ENCODE assay signal across 20 cellular contexts in the genomic region with DNA sequence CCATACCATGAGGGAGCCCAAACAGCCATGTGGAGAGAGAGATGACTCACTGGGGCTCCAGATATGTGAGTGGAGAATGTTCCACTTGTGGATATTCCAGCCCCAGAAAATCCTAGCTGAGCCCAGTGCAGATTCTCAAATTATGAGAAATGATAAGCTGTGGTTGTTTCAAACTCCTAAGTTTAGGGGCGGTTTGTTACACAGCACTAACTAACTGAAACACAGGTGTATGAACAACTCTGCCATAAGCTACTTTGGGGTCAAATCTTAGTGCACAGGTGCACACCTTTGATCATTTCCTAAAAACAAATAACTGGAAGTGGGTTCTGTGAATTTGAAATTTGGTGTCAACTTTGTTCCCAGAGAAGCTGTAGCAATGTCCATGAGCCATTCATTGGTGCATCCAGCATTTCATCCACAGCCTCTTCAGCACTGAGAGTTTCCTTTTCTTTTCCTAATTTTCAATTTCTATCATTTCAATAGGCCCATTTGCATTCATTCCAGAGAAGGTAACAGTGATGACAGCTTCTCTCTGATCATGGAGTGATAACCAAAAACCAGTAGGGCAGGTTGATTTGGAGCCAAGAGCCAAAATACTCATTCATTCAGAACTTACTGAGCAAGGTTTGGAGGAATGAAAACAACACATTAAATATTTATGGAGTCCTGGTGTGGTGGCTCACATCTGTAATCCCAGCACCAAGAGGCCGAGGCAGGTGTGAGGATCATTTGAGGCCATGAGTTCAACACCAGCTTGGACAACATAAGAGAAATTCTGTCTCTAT. TPM values are rescaled to one million over a fixed set of nuclear protein-coding genes. Genes with fewer than 3 reads are reported as not detected.
DNase-seq lines count a peak whose midpoint lies in the region; ATAC-seq, FAIRE-seq and TF ChIP-seq lines count a peak whose summit lies in the region.
"Had no signal": no experiment of that assay in that cellular context is flagged by ENCODE, and none has a peak within 500 bp of the region (broad histone marks: within the 10 kb centered on the region; RNA-seq: fewer than 3 reads in every experiment).

No MANE protein-coding gene starts in this region.

- H2AFZ ChIP-seq in K562 (ENCODE audit: low read depth, low read length) (no peak overlapping the region), trophoblast cell (ENCODE audit: insufficient read depth, low read length, poor library complexity) (no peak overlapping the region)
- H2AFZ ChIP-seq: GM23248 had no signal

- TF ChIP-seq CTCF in LNCaP clone FGC (IDR thresholded peaks at IDR 0.05; ENCODE audit: control insufficient read depth, extremely low read depth, insufficient read depth) (no peak), K562 (IDR thresholded peaks at IDR 0.05 in 2 of 3, conservative IDR thresholded peaks at IDR 0.05 in 1 of 3; ENCODE audit: insufficient read depth in 2 of 3, low read depth in 1 of 3, low read length in 3 of 3) (no peak)

- no peak overlapping the region for H3K4me3 ChIP-seq in LNCaP clone FGC (ENCODE audit: low read depth, low read length)
- H3K4me3 ChIP-seq in K562: no peak overlapping the region
- no peak overlapping the region for H3K4me3 ChIP-seq in trophoblast cell (ENCODE audit: low read depth, low read length)
- H3K4me3 ChIP-seq: A549, GM23248 had no signal

- H3K4ac ChIP-seq in trophoblast cell (ENCODE audit: low read depth, low read length): no peak overlapping the region

- WGBS in K562 (ENCODE audit: insufficient coverage, low coverage, missing lambda C conversion rate): 4% methylated on average over 2 of the region's 2 CpGs
- whole genome bisulfite sequencing in trophoblast cell (ENCODE audit: extremely low coverage, insufficient coverage, insufficient read length): no CpG with 5 or more reads among the region's 2 CpGs

- H3K27me3 ChIP-seq in K562 (ENCODE audit: control insufficient read depth in 2 of 2, insufficient read depth in 2 of 2, low read length in 2 of 2) (peaks cover 7 to 12% of the 10 kb centered on the region in 2 experiments), trophoblast cell (ENCODE audit: insufficient read depth, low read length) (no peaks in the 10 kb centered on the region)

- no peak overlapping the region for H2BK12ac ChIP-seq in trophoblast cell (ENCODE audit: low read length)

- no peak overlapping the region for H3K18ac ChIP-seq in trophoblast cell (ENCODE audit: low read length)

- no peaks in the 10 kb centered on the region for H3K36me3 ChIP-seq in K562 (ENCODE audit: control insufficient read depth, insufficient read depth, low read length)
- no peaks in the 10 kb centered on the region for H3K36me3 ChIP-seq in trophoblast cell (ENCODE audit: control insufficient read depth in 1 of 2, insufficient read depth in 2 of 2, low read length in 2 of 2)
- H3K36me3 ChIP-seq: BE2C had no signal

- TF ChIP-seq EP300 in K562 (IDR thresholded peaks at IDR 0.05; ENCODE audit: low read length): no peak

- H3K79me1 ChIP-seq in trophoblast cell (ENCODE audit: low read length): no peaks in the 10 kb centered on the region

- TF ChIP-seq RAD21 in K562 (CRISPR knock-in tag; conservative IDR thresholded peaks at IDR 0.05 in 1 of 2, IDR thresholded peaks at IDR 0.05 in 1 of 2): no peak

- H3K9me1 ChIP-seq in K562 (ENCODE audit: control insufficient read depth, insufficient read depth, low read length): no peaks in the 10 kb centered on the region

- BruUV-seq in K562 (replicated peaks; lab: Mats Ljungman, UMichigan): no TSS peak

- H3K9me3 ChIP-seq in K562 (replicated peaks; ENCODE audit: control insufficient read depth, insufficient read depth, low read depth, low read length): peaks cover 4% of the 10 kb centered on the region; the same call in 1 of the 2 replicates
- H3K9me3 ChIP-seq in trophoblast cell (ENCODE audit: insufficient read depth, low read depth, low read length): peaks cover 2% of the 10 kb centered on the region
- H3K9me3 ChIP-seq: A549, BE2C had no signal

- no peak for TF ChIP-seq POLR2A in K562 (conservative IDR thresholded peaks at IDR 0.05)

- no peak overlapping the region for H4K91ac ChIP-seq in trophoblast cell (ENCODE audit: low read depth, low read length)

- no peak overlapping the region for H2AK5ac ChIP-seq in trophoblast cell (ENCODE audit: low read length)

- no peak overlapping the region for H3K14ac ChIP-seq in trophoblast cell (ENCODE audit: low read length)

- no peak overlapping the region for H3K4me3 Mint-ChIP-seq in activated T-helper 17 cell treated with anti-CD3 and anti-CD28 coated beads, Interleukin-2, amount 50 U/mL, for 72 hours
- H3K4me3 Mint-ChIP-seq: CD14-positive monocyte; CD8-positive, alpha-beta T cell had no signal

- H3K27me3 Mint-ChIP-seq in activated T-helper 17 cell treated with anti-CD3 and anti-CD28 coated beads, Interleukin-2, amount 50 U/mL, for 72 hours: no peaks in the 10 kb centered on the region

- intact Hi-C loops in K562 (cut with micrococcal nuclease): no loop called here

- H3K27ac ChIP-seq in K562 (ENCODE audit: extremely low read depth, low read depth, low read length) (no peak overlapping the region), trophoblast cell (ENCODE audit: low read depth, low read length) (no peak overlapping the region)
- H3K27ac ChIP-seq: A549, GM23248 had no signal

- H3K4me2 ChIP-seq in K562 (ENCODE audit: insufficient read depth, low read length) (no peak overlapping the region), trophoblast cell (ENCODE audit: low read length) (no peak overlapping the region)
- H3K4me2 ChIP-seq: A549 had no signal

- POLR2A ChIA-PET in K562 (lab: Yijun Ruan, JAX): interaction anchor here (0.8 to 1.8 kb wide), 3 partner anchors 12 to 35 kb away, joined by 3 read pairs; no protein-coding TSS in a partner anchor

- H3K4me1 ChIP-seq in K562 (replicated peaks in 1 of 2; ENCODE audit: control insufficient read depth in 2 of 2, insufficient read depth in 2 of 2, low read length in 2 of 2): peaks cover 0 to 4% of the 10 kb centered on the region in 2 experiments; a peak in 2 of 5 replicates
- H3K4me1 ChIP-seq in trophoblast cell (ENCODE audit: control insufficient read depth in 1 of 2, insufficient read depth in 2 of 2, low read length in 2 of 2): no peaks in the 10 kb centered on the region
- H3K4me1 ChIP-seq: BE2C had no signal

- H3K23ac ChIP-seq in trophoblast cell (ENCODE audit: low read length): no peak overlapping the region

- no peak overlapping the region for H3K27ac Mint-ChIP-seq in activated T-helper 17 cell treated with anti-CD3 and anti-CD28 coated beads, Interleukin-2, amount 50 U/mL, for 72 hours
- H3K27ac Mint-ChIP-seq: CD14-positive monocyte; CD8-positive, alpha-beta T cell had no signal

- FAIRE-seq in K562 (lab: Jason Lieb, UNC): peak; percentile 26
- FAIRE-seq: A549, D721Med, H54 had no signal

- CTCF ChIA-PET in K562 (lab: Yijun Ruan, JAX; ENCODE audit: low intra/inter-chr PET ratio): no interaction called here

- H3K79me2 ChIP-seq in K562 (ENCODE audit: control insufficient read depth, insufficient read depth, low read length) (no peaks in the 10 kb centered on the region), trophoblast cell (ENCODE audit: control insufficient read depth, insufficient read depth, low read length, poor library complexity) (no peaks in the 10 kb centered on the region)

- H3K36me3 Mint-ChIP-seq in activated T-helper 17 cell treated with anti-CD3 and anti-CD28 coated beads, Interleukin-2, amount 50 U/mL, for 72 hours (ENCODE audit: low read depth): peaks cover 11% of the 10 kb centered on the region
- H3K36me3 Mint-ChIP-seq: CD14-positive monocyte had no signal

- in situ Hi-C loops in K562 (cut with MboI): no loop called here

- ATAC-seq in K562 (no peak), HG03108 (IDR thresholded peaks at IDR 0.05; ENCODE audit: unreplicated experiment) (no peak)
- no peak for ATAC-seq in activated T-helper 17 cell treated with anti-CD3 and anti-CD28 coated beads, Interleukin-2, amount 50 U/mL, for 72 hours (replicated peaks)
- ATAC-seq: A549; CD8-positive, alpha-beta T cell; HCT116 had no signal

- no peak overlapping the region for H4K12ac ChIP-seq in trophoblast cell (ENCODE audit: low read depth, low read length)

- H3K9ac ChIP-seq in K562 (ENCODE audit: insufficient read depth in 1 of 2, low read depth in 2 of 2, low read length in 2 of 2) (no peak overlapping the region), trophoblast cell (ENCODE audit: low read length) (no peak overlapping the region)
- H3K9ac ChIP-seq: GM23248 had no signal

- H4K20me1 ChIP-seq in K562 (replicated peaks; ENCODE audit: control insufficient read depth, insufficient read depth, low read length): no peaks in the 10 kb centered on the region

- H3K9me3 Mint-ChIP-seq in activated T-helper 17 cell treated with anti-CD3 and anti-CD28 coated beads, Interleukin-2, amount 50 U/mL, for 72 hours: no peaks in the 10 kb centered on the region
- H3K9me3 Mint-ChIP-seq: CD8-positive, alpha-beta T cell had no signal

- no peak overlapping the region for H2BK5ac ChIP-seq in trophoblast cell (ENCODE audit: low read depth, low read length, poor library complexity)

- peak; percentile 75 for DNase-seq in LNCaP clone FGC (ENCODE audit: low read depth)
- no peak for DNase-seq in K562 (ENCODE audit: extremely low read depth in 1 of 4, low spot score in 3 of 4)
- DNase-seq in trophoblast cell: peak; percentile 61 to 92
- DNase-seq in GDM1 (lab: John Stamatoyannopoulos, UW): no peak
- DNase-seq: BE2C; CD8-positive, alpha-beta T cell; COR-L47; DND-41; GF-D8; GM23248; IMR-90; KG1 had no signal

- H3K4me1 Mint-ChIP-seq in activated T-helper 17 cell treated with anti-CD3 and anti-CD28 coated beads, Interleukin-2, amount 50 U/mL, for 72 hours: no peaks in the 10 kb centered on the region

- no peak overlapping the region for H2BK120ac ChIP-seq in trophoblast cell (ENCODE audit: insufficient read depth, low read length, poor library complexity)

- no peak overlapping the region for H4K8ac ChIP-seq in trophoblast cell (ENCODE audit: low read depth, low read length)

RNA-seq across cellular contexts. Expression of a gene that starts 8.8 kb away (rescaled TPM):
- total RNA-seq in K562 (2011; cell fraction: chromatin; rRNA removed; ENCODE audit: low replicate concordance): 7.3 and 21.8 TPM in 2 replicates
- total RNA-seq in K562 (2011; cell fraction: nucleolus; rRNA removed): 28.3 and 33.0 TPM in 2 replicates
- total RNA-seq in K562 (2011; cell fraction: nucleoplasm; rRNA removed): 19.4 and 22.1 TPM in 2 replicates
- total RNA-seq in K562 (2014; rRNA removed) (111 and 168 TPM in 2 replicates), K562 (2014; rRNA removed; fragmentation: Illumina TruSeq; extraction: Trizol) (20.7 and 32.6 TPM in 2 replicates), K562 (2015; rRNA removed; fragmentation: Illumina TruSeq; extraction: Trizol) (59.5 and 60.7 TPM in 2 replicates), K562 (2021) (127 and 137 TPM in 2 replicates)
- polyA plus RNA-seq in K562 (2011; rRNA removed) (56.3 and 71.6 TPM in 2 replicates), K562 (2014; fragmentation: Illumina TruSeq; extraction: Trizol) (42.2 and 109 TPM in 2 replicates), K562 (2014; fragmentation: Nextera tagmentation; extraction: Ambion mirVana) (1 to 10 TPM; 2.4 to 4.5 TPM), K562 (2014; rRNA removed) (109 and 124 TPM in 2 replicates)
- 193 and 655 TPM in 2 replicates for polyA plus RNA-seq in K562 (2011; cell fraction: cytosol; rRNA removed)
- polyA plus RNA-seq in K562 (2011; cell fraction: nucleus; rRNA removed): 46.4 and 84.0 TPM in 2 replicates
- polyA plus RNA-seq in K562 (2012): 86.5 and 144 TPM in 2 replicates
- polyA minus RNA-seq in K562 (2011; rRNA and poly(A)+ RNA removed): 13.5 and 19.1 TPM in 2 replicates
- 46.1 and 51.0 TPM in 2 replicates for polyA minus RNA-seq in K562 (2011; cell fraction: cytosol; rRNA and poly(A)+ RNA removed)
- 11.7 and 14.8 TPM in 2 replicates for polyA minus RNA-seq in K562 (2011; cell fraction: nucleus; rRNA and poly(A)+ RNA removed)
- 183 and 186 TPM in 2 replicates for polyA plus RNA-seq in trophoblast cell (2013)
- total RNA-seq in activated T-helper 17 cell treated with anti-CD3 and anti-CD28 coated beads, Interleukin-2, amount 50 U/mL, for 72 hours: 100 to 1,000 TPM; 153 to 217 TPM

RNA-seq across cellular contexts. Expression of a gene that starts 19.2 kb away (rescaled TPM):
- not detected in 2 replicates for total RNA-seq in K562 (2011; cell fraction: chromatin; rRNA removed; ENCODE audit: low replicate concordance)
- not detected in 2 replicates for total RNA-seq in K562 (2011; cell fraction: nucleolus; rRNA removed)
- total RNA-seq in K562 (2011; cell fraction: nucleoplasm; rRNA removed): not detected in 2 replicates
- not detected in 2 replicates for total RNA-seq in K562 (2014; rRNA removed)
- not detected in 2 replicates for total RNA-seq in K562 (2014; rRNA removed; fragmentation: Illumina TruSeq; extraction: Trizol)
- total RNA-seq in K562 (2015; rRNA removed; fragmentation: Illumina TruSeq; extraction: Trizol): not detected in 2 replicates
- total RNA-seq in K562 (2021): not detected in 2 replicates
- not detected in 2 replicates for polyA plus RNA-seq in K562 (2011; rRNA removed)
- polyA plus RNA-seq in K562 (2011; cell fraction: cytosol; rRNA removed): not detected in 2 replicates
- polyA plus RNA-seq in K562 (2011; cell fraction: nucleus; rRNA removed): not detected in 2 replicates
- polyA plus RNA-seq in K562 (2012): not detected in 2 replicates
- polyA plus RNA-seq in K562 (2014; fragmentation: Illumina TruSeq; extraction: Trizol): not detected in 2 replicates
- polyA plus RNA-seq in K562 (2014; fragmentation: Nextera tagmentation; extraction: Ambion mirVana): not detected
- not detected in 2 replicates for polyA plus RNA-seq in K562 (2014; rRNA removed)
- not detected in 2 replicates for polyA minus RNA-seq in K562 (2011; rRNA and poly(A)+ RNA removed)
- not detected in 2 replicates for polyA minus RNA-seq in K562 (2011; cell fraction: cytosol; rRNA and poly(A)+ RNA removed)
- not detected in 2 replicates for polyA minus RNA-seq in K562 (2011; cell fraction: nucleus; rRNA and poly(A)+ RNA removed)
- 0.18 and 0.21 TPM in 2 replicates for polyA plus RNA-seq in trophoblast cell (2013)
- not detected for total RNA-seq in activated T-helper 17 cell treated with anti-CD3 and anti-CD28 coated beads, Interleukin-2, amount 50 U/mL, for 72 hours
- total RNA-seq: IMR-90 had no signal
- polyA plus RNA-seq: A549, AG04450, CD14-positive monocyte, IMR-90 had no signal

RNA-seq across cellular contexts. Expression of a gene that starts 20.0 kb away (rescaled TPM):
- 1.1 and 3.1 TPM in 2 replicates for total RNA-seq in K562 (2011; cell fraction: chromatin; rRNA removed; ENCODE audit: low replicate concordance)
- 6.2 and 11.8 TPM in 2 replicates for total RNA-seq in K562 (2011; cell fraction: nucleolus; rRNA removed)
- total RNA-seq in K562 (2011; cell fraction: nucleoplasm; rRNA removed): 4.8 and 7.3 TPM in 2 replicates
- total RNA-seq in K562 (2014; rRNA removed) (65.7 and 88.6 TPM in 2 replicates), K562 (2014; rRNA removed; fragmentation: Illumina TruSeq; extraction: Trizol) (2.3 and 4.4 TPM in 2 replicates), K562 (2015; rRNA removed; fragmentation: Illumina TruSeq; extraction: Trizol) (24.6 and 29.8 TPM in 2 replicates), K562 (2021) (94.8 and 110 TPM in 2 replicates)
- polyA plus RNA-seq in K562 (2011; rRNA removed) (17.6 and 35.4 TPM in 2 replicates), K562 (2014; fragmentation: Illumina TruSeq; extraction: Trizol) (9.5 and 24.2 TPM in 2 replicates), K562 (2014; fragmentation: Nextera tagmentation; extraction: Ambion mirVana) (1 to 10 TPM in 1 of 2 experiments, under 1 TPM in 1; 0.69 to 2.8 TPM), K562 (2014; rRNA removed) (67.6 and 68.8 TPM in 2 replicates)
- polyA plus RNA-seq in K562 (2011; cell fraction: cytosol; rRNA removed): 51.4 and 114 TPM in 2 replicates
- 18.5 and 23.2 TPM in 2 replicates for polyA plus RNA-seq in K562 (2011; cell fraction: nucleus; rRNA removed)
- 48.8 and 149 TPM in 2 replicates for polyA plus RNA-seq in K562 (2012)
- polyA minus RNA-seq in K562 (2011; rRNA and poly(A)+ RNA removed): 2.5 and 2.9 TPM in 2 replicates
- 11.5 and 20.7 TPM in 2 replicates for polyA minus RNA-seq in K562 (2011; cell fraction: cytosol; rRNA and poly(A)+ RNA removed)
- polyA minus RNA-seq in K562 (2011; cell fraction: nucleus; rRNA and poly(A)+ RNA removed): 3.8 and 5.2 TPM in 2 replicates
- 42.3 and 44.2 TPM in 2 replicates for polyA plus RNA-seq in trophoblast cell (2013)
- total RNA-seq in activated T-helper 17 cell treated with anti-CD3 and anti-CD28 coated beads, Interleukin-2, amount 50 U/mL, for 72 hours: 10 to 100 TPM; 41.1 to 69.7 TPM

RNA-seq across cellular contexts. Expression of a gene that starts 23.2 kb away (rescaled TPM):
- total RNA-seq in K562 (2011; cell fraction: chromatin; rRNA removed; ENCODE audit: low replicate concordance): 2.1 and 5.7 TPM in 2 replicates
- total RNA-seq in K562 (2011; cell fraction: nucleolus; rRNA removed): 2.4 and 2.7 TPM in 2 replicates
- 2.9 and 4.5 TPM in 2 replicates for total RNA-seq in K562 (2011; cell fraction: nucleoplasm; rRNA removed)
- total RNA-seq in K562 (2014; rRNA removed) (0.78 and 0.82 TPM in 2 replicates), K562 (2014; rRNA removed; fragmentation: Illumina TruSeq; extraction: Trizol) (0.45 and 0.58 TPM in 2 replicates), K562 (2015; rRNA removed; fragmentation: Illumina TruSeq; extraction: Trizol) (0.83 and 0.87 TPM in 2 replicates), K562 (2021) (1.1 TPM in 2 replicates)
- polyA plus RNA-seq in K562 (2011; rRNA removed) (0.25 and 0.32 TPM in 2 replicates), K562 (2014; fragmentation: Illumina TruSeq; extraction: Trizol) (0.55 and 0.58 TPM in 2 replicates), K562 (2014; fragmentation: Nextera tagmentation; extraction: Ambion mirVana) (under 1 TPM; 0.21 to 0.29 TPM), K562 (2014; rRNA removed) (0.28 and 0.40 TPM in 2 replicates)
- polyA plus RNA-seq in K562 (2011; cell fraction: cytosol; rRNA removed): 0.58 and 0.88 TPM in 2 replicates
- 0.72 and 1.00 TPM in 2 replicates for polyA plus RNA-seq in K562 (2011; cell fraction: nucleus; rRNA removed)
- 0.47 and 0.86 TPM in 2 replicates for polyA plus RNA-seq in K562 (2012)
- 0.39 and 0.56 TPM in 2 replicates for polyA minus RNA-seq in K562 (2011; rRNA and poly(A)+ RNA removed)
- 1.1 and 2.7 TPM in 2 replicates for polyA minus RNA-seq in K562 (2011; cell fraction: cytosol; rRNA and poly(A)+ RNA removed)
- 0.67 and 0.81 TPM in 2 replicates for polyA minus RNA-seq in K562 (2011; cell fraction: nucleus; rRNA and poly(A)+ RNA removed)
- 0.82 and 0.99 TPM in 2 replicates for polyA plus RNA-seq in trophoblast cell (2013)
- total RNA-seq in activated T-helper 17 cell treated with anti-CD3 and anti-CD28 coated beads, Interleukin-2, amount 50 U/mL, for 72 hours: 1 to 10 TPM; 1.9 to 2.8 TPM

RNA-seq across cellular contexts. Expression of a gene that starts 40.4 kb away (rescaled TPM):
- total RNA-seq in K562 (2011; cell fraction: chromatin; rRNA removed; ENCODE audit: low replicate concordance): 19.4 and 44.5 TPM in 2 replicates
- total RNA-seq in K562 (2011; cell fraction: nucleolus; rRNA removed): 26.5 and 29.9 TPM in 2 replicates
- total RNA-seq in K562 (2011; cell fraction: nucleoplasm; rRNA removed): 20.7 and 21.6 TPM in 2 replicates
- total RNA-seq in K562 (2014; rRNA removed) (75.4 and 81.6 TPM in 2 replicates), K562 (2014; rRNA removed; fragmentation: Illumina TruSeq; extraction: Trizol) (30.3 TPM in 2 replicates), K562 (2015; rRNA removed; fragmentation: Illumina TruSeq; extraction: Trizol) (73.5 and 79.1 TPM in 2 replicates), K562 (2021) (58.9 and 71.7 TPM in 2 replicates)
- polyA plus RNA-seq in K562 (2011; rRNA removed) (34.9 and 47.9 TPM in 2 replicates), K562 (2014; fragmentation: Illumina TruSeq; extraction: Trizol) (68.4 and 85.9 TPM in 2 replicates), K562 (2014; fragmentation: Nextera tagmentation; extraction: Ambion mirVana) (1 to 10 TPM; 4.7 to 6.3 TPM), K562 (2014; rRNA removed) (66.0 and 68.7 TPM in 2 replicates)
- 52.9 and 70.5 TPM in 2 replicates for polyA plus RNA-seq in K562 (2011; cell fraction: cytosol; rRNA removed)
- polyA plus RNA-seq in K562 (2011; cell fraction: nucleus; rRNA removed): 25.6 and 38.6 TPM in 2 replicates
- 74.1 and 80.2 TPM in 2 replicates for polyA plus RNA-seq in K562 (2012)
- 28.2 and 53.2 TPM in 2 replicates for polyA minus RNA-seq in K562 (2011; rRNA and poly(A)+ RNA removed)
- 37.8 and 49.9 TPM in 2 replicates for polyA minus RNA-seq in K562 (2011; cell fraction: cytosol; rRNA and poly(A)+ RNA removed)
- polyA minus RNA-seq in K562 (2011; cell fraction: nucleus; rRNA and poly(A)+ RNA removed): 8.5 and 12.0 TPM in 2 replicates
- polyA plus RNA-seq in trophoblast cell (2013): 66.7 and 70.2 TPM in 2 replicates
- total RNA-seq in activated T-helper 17 cell treated with anti-CD3 and anti-CD28 coated beads, Interleukin-2, amount 50 U/mL, for 72 hours: 10 to 100 TPM; 53.8 to 56.1 TPM

Comparison
In these comparisons a context has a peak if more than half of its experiments do, and no peak if none do; other contexts are left out.
1. DNase-seq: peak in LNCaP clone FGC (single experiment) and trophoblast cell (2 of 2); none in K562 (0 of 4) and GDM1 (single experiment).